ENCODE assay signal across 9 cellular contexts in the genomic region with DNA sequence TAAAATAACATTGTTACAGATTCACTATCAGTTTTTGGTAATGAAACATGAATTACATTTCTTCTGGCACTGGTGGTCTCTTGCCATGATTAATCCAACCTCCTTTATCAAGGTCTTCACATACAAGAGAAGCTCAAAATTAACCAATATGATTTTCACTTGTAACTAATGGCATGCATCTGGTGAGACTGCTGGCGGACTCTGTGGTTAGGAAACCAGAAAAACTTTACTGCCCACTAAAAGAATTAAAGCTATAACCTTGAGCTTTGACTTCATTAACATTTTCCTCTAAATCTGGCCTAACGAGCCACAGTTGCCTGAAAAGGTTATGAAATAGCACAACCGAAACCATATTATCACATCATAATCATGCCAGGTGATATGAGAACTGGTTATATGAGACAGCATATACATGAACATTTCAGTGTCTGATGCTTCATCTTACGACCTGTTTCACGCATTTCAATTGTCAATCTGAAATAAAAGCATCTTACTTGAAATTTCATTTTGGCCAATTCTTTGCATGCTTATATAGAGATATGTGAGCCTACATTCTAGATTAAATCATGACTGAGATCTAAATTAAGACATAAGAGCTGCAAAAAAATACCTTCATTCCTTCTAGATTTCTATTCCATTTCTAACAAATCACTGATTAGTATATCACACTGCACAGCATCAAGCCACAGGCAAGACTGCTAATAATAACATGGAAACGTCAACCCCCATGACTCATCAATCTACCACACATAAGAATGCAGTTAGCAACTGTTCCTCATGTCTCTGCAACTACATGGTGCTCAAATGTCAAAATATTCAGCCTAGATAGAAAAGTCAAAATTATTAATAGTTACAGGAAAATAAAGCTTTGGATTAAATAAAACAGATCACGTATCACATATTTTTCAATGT.
DNase-seq lines count a peak whose midpoint lies in the region; ATAC-seq, FAIRE-seq and TF ChIP-seq lines count a peak whose summit lies in the region.
"Had no signal": no experiment of that assay in that cellular context is flagged by ENCODE, and none has a peak within 500 bp of the region (broad histone marks: within the 10 kb centered on the region; RNA-seq: fewer than 3 reads in every experiment).

No MANE protein-coding gene starts in this region.

- TF ChIP-seq CTCF in CD8-positive, alpha-beta T cell (IDR thresholded peaks at IDR 0.05): no peak
- TF ChIP-seq CTCF in suprapubic skin (IDR thresholded peaks at IDR 0.05): no peak

- H3K27me3 Mint-ChIP-seq in CD8-positive, alpha-beta T cell (ENCODE audit: low read depth): no peaks in the 10 kb centered on the region
- H3K27me3 Mint-ChIP-seq in activated CD8-positive, alpha-beta T cell treated with anti-CD3 and anti-CD28 coated beads, Interleukin-2, amount 10 ng/mL, durations not matched to agents 7 days and 5 days (ENCODE audit: low read depth): no peaks in the 10 kb centered on the region

- no peak overlapping the region for H3K27ac ChIP-seq in CD8-positive, alpha-beta T cell (ENCODE audit: low read depth, low read length)
- no peak overlapping the region for H3K27ac ChIP-seq in suprapubic skin

- no peaks in the 10 kb centered on the region for H3K36me3 Mint-ChIP-seq in CD8-positive, alpha-beta T cell
- H3K36me3 Mint-ChIP-seq in activated CD8-positive, alpha-beta T cell treated with anti-CD3 and anti-CD28 coated beads, Interleukin-2, amount 10 ng/mL, durations not matched to agents 7 days and 5 days (ENCODE audit: low read depth): no peaks in the 10 kb centered on the region
- H3K36me3 Mint-ChIP-seq: immature natural killer cell had no signal

- no peaks in the 10 kb centered on the region for H3K4me1 ChIP-seq in CD8-positive, alpha-beta T cell (ENCODE audit: insufficient read depth, low read length)
- peaks cover 16% of the 10 kb centered on the region for H3K4me1 ChIP-seq in suprapubic skin

- peaks cover 16% of the 10 kb centered on the region for H3K4me1 Mint-ChIP-seq in CD8-positive, alpha-beta T cell (ENCODE audit: low read depth)
- H3K4me1 Mint-ChIP-seq in activated CD8-positive, alpha-beta T cell treated with anti-CD3 and anti-CD28 coated beads, Interleukin-2, amount 10 ng/mL, durations not matched to agents 7 days and 5 days (ENCODE audit: low read depth): no peaks in the 10 kb centered on the region

- 50% methylated on average over 7 of the region's 7 CpGs for WGBS in suprapubic skin

- no peaks in the 10 kb centered on the region for H3K9me3 ChIP-seq in CD8-positive, alpha-beta T cell (ENCODE audit: low read length)
- no peaks in the 10 kb centered on the region for H3K9me3 ChIP-seq in suprapubic skin

- DNase-seq in CD8-positive, alpha-beta T cell: no peak
- no peak for DNase-seq in activated CD8-positive, alpha-beta T cell treated with anti-CD3 and anti-CD28 coated beads, Interleukin-2, amount 10 ng/mL, durations not matched to agents 7 days and 5 days
- DNase-seq in iPS-NIHi7 (ENCODE audit: extremely low spot score): no peak
- DNase-seq in suprapubic skin (ENCODE audit: low spot score in 2 of 2): no peak
- DNase-seq in NCI-H2081 treated with DMSO at 0.1 percent for 48 hours (lab: John Stamatoyannopoulos, UW): no peak

- POLR2A ChIA-PET in CD8-positive, alpha-beta T cell (lab: Charles Lee): no interaction called here
- POLR2A ChIA-PET in activated CD8-positive, alpha-beta T cell treated with anti-CD3 and anti-CD28 coated beads, Interleukin-2, amount 10 ng/mL, durations not matched to agents 7 days and 5 days (lab: Charles Lee): no interaction called here

- peak; percentile 61 for ATAC-seq in CD8-positive, alpha-beta T cell
- ATAC-seq in GM19452 (IDR thresholded peaks at IDR 0.05; ENCODE audit: unreplicated experiment) (peak; percentile 80), HG03460 (IDR thresholded peaks at IDR 0.05; ENCODE audit: unreplicated experiment) (peak; percentile 88)
- peak; percentile 58 for ATAC-seq in activated CD8-positive, alpha-beta T cell treated with anti-CD3 and anti-CD28 coated beads, Interleukin-2, amount 10 ng/mL, durations not matched to agents 7 days and 5 days

- no peak overlapping the region for H3K4me3 Mint-ChIP-seq in CD8-positive, alpha-beta T cell
- no peak overlapping the region for H3K4me3 Mint-ChIP-seq in activated CD8-positive, alpha-beta T cell treated with anti-CD3 and anti-CD28 coated beads, Interleukin-2, amount 10 ng/mL, durations not matched to agents 7 days and 5 days
- H3K4me3 Mint-ChIP-seq: immature natural killer cell had no signal

- no peak overlapping the region for H3K27ac Mint-ChIP-seq in CD8-positive, alpha-beta T cell
- H3K27ac Mint-ChIP-seq in activated CD8-positive, alpha-beta T cell treated with anti-CD3 and anti-CD28 coated beads, Interleukin-2, amount 10 ng/mL, durations not matched to agents 7 days and 5 days: no peak overlapping the region
- H3K27ac Mint-ChIP-seq: immature natural killer cell had no signal

- no peak overlapping the region for H3K4me3 ChIP-seq in CD8-positive, alpha-beta T cell (ENCODE audit: low read depth, low read length)
- no peak overlapping the region for H3K4me3 ChIP-seq in suprapubic skin

- no peaks in the 10 kb centered on the region for H3K9me3 Mint-ChIP-seq in CD8-positive, alpha-beta T cell
- H3K9me3 Mint-ChIP-seq in activated CD8-positive, alpha-beta T cell treated with anti-CD3 and anti-CD28 coated beads, Interleukin-2, amount 10 ng/mL, durations not matched to agents 7 days and 5 days (ENCODE audit: insufficient read depth): no peaks in the 10 kb centered on the region
- H3K9me3 Mint-ChIP-seq: immature natural killer cell had no signal

- intact Hi-C loops in CD8-positive, alpha-beta T cell (cut with DNase I, micrococcal nuclease): no loop called here

- H3K27me3 ChIP-seq in CD8-positive, alpha-beta T cell (ENCODE audit: insufficient read depth, low read length): no peaks in the 10 kb centered on the region
- no peaks in the 10 kb centered on the region for H3K27me3 ChIP-seq in suprapubic skin

- peak; percentile 64 for FAIRE-seq in islet of Langerhans (lab: Jason Lieb, UNC)

- TF ChIP-seq POLR2A in suprapubic skin (IDR thresholded peaks at IDR 0.05): no peak

- no peak for TF ChIP-seq EP300 in suprapubic skin (IDR thresholded peaks at IDR 0.05)

- no peaks in the 10 kb centered on the region for H3K36me3 ChIP-seq in CD8-positive, alpha-beta T cell (ENCODE audit: insufficient read depth, low read length)
- H3K36me3 ChIP-seq in suprapubic skin: no peaks in the 10 kb centered on the region

- CTCF ChIA-PET in CD8-positive, alpha-beta T cell (lab: Charles Lee): interaction anchor here (1.1 to 2.3 kb wide), 2 partner anchors 10 to 14 kb away, joined by 4 to 6 read pairs; no protein-coding TSS in a partner anchor
- CTCF ChIA-PET in activated CD8-positive, alpha-beta T cell treated with anti-CD3 and anti-CD28 coated beads, Interleukin-2, amount 10 ng/mL, durations not matched to agents 7 days and 5 days (lab: Charles Lee): interaction anchor here (1.6 to 2.8 kb wide), 2 partner anchors 15 to 116 kb away, joined by 8 to 11 read pairs; no protein-coding TSS in a partner anchor
